Comparison of ENCODE assay signal across 28 cellular contexts in genomic region chr10:27393961-27394360, GRCh38.
"Had no signal": no experiment of that assay in that cellular context is flagged by ENCODE, and none has a peak within 500 bp of the region (broad histone marks: within the 10 kb centered on the region; RNA-seq: fewer than 3 reads in every experiment).

No MANE protein-coding gene starts in this region.

- H3K4me3 Mint-ChIP-seq: stimulated activated effector memory CD8-positive, alpha-beta T cell treated with anti-CD3 and anti-CD28 coated beads, Interleukin-12 subunit alpha, Interleukin-12 subunit beta, amount 100 ng/mL, for 72 hours; stimulated activated memory B cell treated with anti-CD40 and anti-IgM and Interleukin-4, amounts not matched to agents 10 μg/mL and 1 μg/mL and 100 μg/mL, for 72 hours; stimulated activated naive B cell treated with anti-CD40 and anti-IgM and Interleukin-4, amounts not matched to agents 10 μg/mL and 1 μg/mL and 100 μg/mL, for 72 hours; stimulated activated naive CD8-positive, alpha-beta T cell treated with anti-CD3 and anti-CD28 coated beads, Interleukin-15, amount 100 ng/mL, for 72 hours; stimulated activated naive CD8-positive, alpha-beta T cell treated with anti-CD3 and anti-CD28 coated beads, Interleukin-15, Interleukin-2, amounts not matched to agents 100 ng/mL and 50 ng/mL, for 24 hours; type B pancreatic cell had no signal

- H3K27ac ChIP-seq: stomach, suprapubic skin, testis, thoracic aorta, thyroid gland, tibial artery, tibial nerve, transverse colon, upper lobe of left lung, upper lobe of right lung, uterus, vagina had no signal

- H3K9me3 Mint-ChIP-seq: stimulated activated effector memory CD8-positive, alpha-beta T cell treated with anti-CD3 and anti-CD28 coated beads, Interleukin-12 subunit alpha, Interleukin-12 subunit beta, amount 100 ng/mL, for 72 hours; stimulated activated memory B cell treated with anti-CD40 and anti-IgM and Interleukin-4, amounts not matched to agents 10 μg/mL and 1 μg/mL and 100 μg/mL, for 72 hours; stimulated activated naive CD8-positive, alpha-beta T cell treated with anti-CD3 and anti-CD28 coated beads, Interleukin-15, amount 100 ng/mL, for 72 hours; stimulated activated naive CD8-positive, alpha-beta T cell treated with anti-CD3 and anti-CD28 coated beads, Interleukin-15, Interleukin-2, amounts not matched to agents 100 ng/mL and 50 ng/mL, for 24 hours; type B pancreatic cell had no signal

- H3K9me3 ChIP-seq: stomach, suprapubic skin, testis, thoracic aorta, thyroid gland, tibial artery, tibial nerve, transverse colon, upper lobe of left lung, upper lobe of right lung, uterus, vagina had no signal

- H3K36me3 ChIP-seq: stomach, suprapubic skin, thoracic aorta, thyroid gland, tibial artery, tibial nerve, transverse colon, upper lobe of left lung, upper lobe of right lung, uterus, vagina had no signal

- H3K4me1 ChIP-seq: stomach, testis, thyroid gland, tibial artery, tibial nerve, transverse colon, upper lobe of left lung, upper lobe of right lung, uterus had no signal

- H3K27me3 ChIP-seq: stomach, suprapubic skin, testis, thyroid gland, tibial nerve, transverse colon, upper lobe of left lung, upper lobe of right lung, uterus, vagina had no signal

- H3K4me1 Mint-ChIP-seq: stimulated activated effector memory CD8-positive, alpha-beta T cell treated with anti-CD3 and anti-CD28 coated beads, Interleukin-12 subunit alpha, Interleukin-12 subunit beta, amount 100 ng/mL, for 72 hours; stimulated activated memory B cell treated with anti-CD40 and anti-IgM and Interleukin-4, amounts not matched to agents 10 μg/mL and 1 μg/mL and 100 μg/mL, for 72 hours; stimulated activated naive B cell treated with anti-CD40 and anti-IgM and Interleukin-4, amounts not matched to agents 10 μg/mL and 1 μg/mL and 100 μg/mL, for 72 hours; stimulated activated naive CD8-positive, alpha-beta T cell treated with anti-CD3 and anti-CD28 coated beads, Interleukin-15, amount 100 ng/mL, for 72 hours had no signal

- DNase-seq: stimulated activated CD4-positive, alpha-beta T cell treated with anti-CD3 and anti-CD28 coated beads, Interleukin-2, amount 100 ng/mL, for 48 hours; stimulated activated CD4-positive, alpha-beta T cell treated with anti-CD3 and anti-CD28 coated beads, Interleukin-4, amount 100 ng/mL, for 1 hour; stimulated activated CD4-positive, alpha-beta T cell treated with anti-CD3 and anti-CD28 coated beads, Interleukin-4, amount 100 ng/mL, for 24 hours; stimulated activated CD4-positive, alpha-beta T cell treated with anti-CD3 and anti-CD28 coated beads, Interleukin-4, amount 100 ng/mL, for 4 hours; stimulated activated CD8-positive, alpha-beta memory T cell treated with anti-CD3 and anti-CD28 coated beads, Interleukin-4, amount 100 ng/mL, for 48 hours; stimulated activated naive B cell treated with anti-CD40 and anti-IgM and Interleukin-4, amounts not matched to agents 10 μg/mL and 1 μg/mL and 100 μg/mL, for 72 hours; stimulated activated naive CD4-positive, alpha-beta T cell; stimulated activated naive CD4-positive, alpha-beta T cell treated with Interleukin-2 at 50 U/mL for 16 hours; stimulated activated naive CD8-positive, alpha-beta T cell treated with anti-CD3 and anti-CD28 coated beads, Interleukin-15, amount 100 ng/mL, for 72 hours; stimulated activated naive CD8-positive, alpha-beta T cell treated with anti-CD3 and anti-CD28 coated beads, Interleukin-15, Interleukin-2, amounts not matched to agents 100 U/mL and 50 U/mL, for 24 hours; stomach; substantia nigra; testis; thyroid gland; tibial artery; transverse colon; upper lobe of left lung; upper lobe of right lung; uterus had no signal

- H3K36me3 Mint-ChIP-seq: stimulated activated effector memory CD8-positive, alpha-beta T cell treated with anti-CD3 and anti-CD28 coated beads, Interleukin-12 subunit alpha, Interleukin-12 subunit beta, amount 100 ng/mL, for 72 hours; stimulated activated memory B cell treated with anti-CD40 and anti-IgM and Interleukin-4, amounts not matched to agents 10 μg/mL and 1 μg/mL and 100 μg/mL, for 72 hours; stimulated activated naive B cell treated with anti-CD40 and anti-IgM and Interleukin-4, amounts not matched to agents 10 μg/mL and 1 μg/mL and 100 μg/mL, for 72 hours; type B pancreatic cell had no signal

- H3K27ac Mint-ChIP-seq: stimulated activated effector memory CD8-positive, alpha-beta T cell treated with anti-CD3 and anti-CD28 coated beads, Interleukin-12 subunit alpha, Interleukin-12 subunit beta, amount 100 ng/mL, for 72 hours; stimulated activated memory B cell treated with anti-CD40 and anti-IgM and Interleukin-4, amounts not matched to agents 10 μg/mL and 1 μg/mL and 100 μg/mL, for 72 hours; stimulated activated naive B cell treated with anti-CD40 and anti-IgM and Interleukin-4, amounts not matched to agents 10 μg/mL and 1 μg/mL and 100 μg/mL, for 72 hours; stimulated activated naive CD8-positive, alpha-beta T cell treated with anti-CD3 and anti-CD28 coated beads, Interleukin-15, amount 100 ng/mL, for 72 hours; stimulated activated naive CD8-positive, alpha-beta T cell treated with anti-CD3 and anti-CD28 coated beads, Interleukin-15, Interleukin-2, amounts not matched to agents 100 ng/mL and 50 ng/mL, for 24 hours; type B pancreatic cell had no signal

- H3K4me3 ChIP-seq: stomach, suprapubic skin, testis, thoracic aorta, thyroid gland, tibial artery, tibial nerve, transverse colon, upper lobe of left lung, upper lobe of right lung, uterus, vagina had no signal

- FAIRE-seq: urothelium cell line had no signal
